Comparison of ENCODE assay signal across 8 cellular contexts in genomic region chr17:81295031-81295677, GRCh38. TPM values are rescaled to one million over a fixed set of nuclear protein-coding genes. Genes with fewer than 3 reads are reported as not detected.
DNase-seq lines count a peak whose midpoint lies in the region; ATAC-seq, FAIRE-seq and TF ChIP-seq lines count a peak whose summit lies in the region.

SLC38A10 (minus strand) TSS chr17:81295307; CDS start chr17:81294921, 386 bp downstream.

- FAIRE-seq in endothelial cell of umbilical vein (lab: Jason Lieb, UNC) = peak; percentile 95

- H3K4me1 ChIP-seq in HUES48 (ENCODE audit: control insufficient read depth, insufficient read depth, low read length) (peaks cover 4% of the 10 kb centered on the region; the same call in 1 of the 2 replicates), endothelial cell of umbilical vein (ENCODE audit: control insufficient read depth, extremely low read depth, insufficient read depth, low read length) (peaks cover 14% of the 10 kb centered on the region), mononuclear cell (ENCODE audit: insufficient read depth, low read length) (peaks cover 52% of the 10 kb centered on the region)

- H3K27ac ChIP-seq in HUES48 (ENCODE audit: low read depth, low read length) = peak within 1 kb of the TSS; percentile 58
- peak within 1 kb of the TSS; percentile 86 for H3K27ac ChIP-seq in endothelial cell of umbilical vein (ENCODE audit: insufficient read depth, low read depth, low read length)

- no peaks in the 10 kb centered on the region for H3K9me1 ChIP-seq in endothelial cell of umbilical vein (replicated peaks; ENCODE audit: control insufficient read depth, extremely low read depth, insufficient read depth, low read length)

- peak within 1 kb of the TSS; percentile 82 for H3K4me2 ChIP-seq in endothelial cell of umbilical vein (ENCODE audit: insufficient read depth, low read length)

- DNase-seq in D341Med (ENCODE audit: low spot score) (peak; percentile 99), OCI-M1 (lab: John Stamatoyannopoulos, UW) (peak; percentile 92), activated T-cell treated with anti-CD3 and anti-CD28 coated beads for 24 hours (ENCODE audit: low read depth) (peak; percentile 87), endothelial cell of umbilical vein (ENCODE audit: low read depth, low spot score) (peak; percentile 79)
- peak; percentile 86 to 91 for DNase-seq in stimulated activated CD8-positive, alpha-beta memory T cell treated with anti-CD3 and anti-CD28 coated beads, Interleukin-2, amount 100 ng/mL, for 48 hours (ENCODE audit: low read depth in 2 of 2)

- intact Hi-C loops in endothelial cell of umbilical vein (cut with micrococcal nuclease) = loop anchor here (1.0 kb wide), 3 partner anchors 9 to 99 kb away; no protein-coding TSS in a partner anchor

- peak; percentile 91 for TF ChIP-seq POLR2A in endothelial cell of umbilical vein (IDR thresholded peaks at IDR 0.05; ENCODE audit: low read depth, low read length)

- H2AFZ ChIP-seq in endothelial cell of umbilical vein (ENCODE audit: low read depth, low read length) = peak within 1 kb of the TSS; percentile 95

- H3K4me3 ChIP-seq in HUES48 (ENCODE audit: low read depth, low read length) (peak within 1 kb of the TSS; percentile 80), endothelial cell of umbilical vein (replicated peaks in 1 of 3; ENCODE audit: insufficient read depth in 1 of 3, low read depth in 1 of 3, low read length in 3 of 3) (peak within 1 kb of the TSS; percentile 57 to 72 (median 63)), mononuclear cell (ENCODE audit: low read length) (peak within 1 kb of the TSS; percentile 80)

- TF ChIP-seq CTCF in endothelial cell of umbilical vein (IDR thresholded peaks at IDR 0.05; ENCODE audit: extremely low read depth in 1 of 2, insufficient read depth in 1 of 2, low read depth in 1 of 2, low read length in 2 of 2) = no peak

- dilution Hi-C loops in endothelial cell of umbilical vein (cut with MboI; ENCODE audit: extremely low pct_ligation_motif_present, low sequenced_read_pairs) = no loop called here

- ATAC-seq in GM21381 (IDR thresholded peaks at IDR 0.05; ENCODE audit: unreplicated experiment) = peak; percentile 79

- no peaks in the 10 kb centered on the region for H4K20me1 ChIP-seq in endothelial cell of umbilical vein (replicated peaks; ENCODE audit: control insufficient read depth, extremely low read depth, insufficient read depth, low read length)

- peak within 1 kb of the TSS; percentile 63 for H3K9ac ChIP-seq in HUES48 (ENCODE audit: low read depth, low read length)
- peak within 1 kb of the TSS; percentile 88 for H3K9ac ChIP-seq in endothelial cell of umbilical vein (replicated peaks; ENCODE audit: extremely low read depth, insufficient read depth, low read length)

- peaks cover 33% of the 10 kb centered on the region for H3K79me2 ChIP-seq in endothelial cell of umbilical vein (ENCODE audit: control insufficient read depth, insufficient read depth, low read length)

- BruUV-seq in endothelial cell of umbilical vein (replicated peaks; lab: Mats Ljungman, UMichigan) = no TSS peak

- POLR2A ChIA-PET in endothelial cell of umbilical vein (lab: Charles Lee) = no interaction called here

- CTCF ChIA-PET in endothelial cell of umbilical vein (lab: Charles Lee) = interaction anchor here (1.0 to 1.8 kb wide), 5 partner anchors 10 to 190 kb away, joined by 3 to 10 read pairs (median 5); partner anchors contain the start of gene BAHCC1

- H3K27me3 ChIP-seq in HUES48 (ENCODE audit: control insufficient read depth, insufficient read depth, low read length) = no peaks in the 10 kb centered on the region
- H3K27me3 ChIP-seq in endothelial cell of umbilical vein (ENCODE audit: control insufficient read depth in 2 of 2, insufficient read depth in 2 of 2, low read length in 2 of 2) = no peaks in the 10 kb centered on the region
- H3K27me3 ChIP-seq in mononuclear cell (ENCODE audit: insufficient read depth, low read length) = no peaks in the 10 kb centered on the region

- H3K9me3 ChIP-seq in HUES48 (ENCODE audit: control insufficient read depth, insufficient read depth, low read length) = no peaks in the 10 kb centered on the region
- H3K9me3 ChIP-seq in endothelial cell of umbilical vein (replicated peaks; ENCODE audit: control insufficient read depth, insufficient read depth, low read length) = no peaks in the 10 kb centered on the region
- H3K9me3 ChIP-seq in mononuclear cell (ENCODE audit: low read depth, low read length) = no peaks in the 10 kb centered on the region

- H3K36me3 ChIP-seq in HUES48 (ENCODE audit: control insufficient read depth, insufficient read depth, low read length) (no peaks in the 10 kb centered on the region), endothelial cell of umbilical vein (ENCODE audit: control insufficient read depth in 2 of 2, extremely low read depth in 1 of 2, insufficient read depth in 2 of 2, low read length in 2 of 2) (no peaks in the 10 kb centered on the region)

TF ChIP-seq in endothelial cell of umbilical vein, 7 proteins besides CTCF, POLR2A, EP300 and RAD21:
- TF ChIP-seq POLR2AphosphoS5 (IDR thresholded peaks at IDR 0.05; ENCODE audit: insufficient read depth, low read depth, low read length) (peak; percentile 91), JUN (IDR thresholded peaks at IDR 0.05; ENCODE audit: borderline replicate concordance, insufficient read depth, insufficient read length, low read depth) (no peak)

RNA-seq across cellular contexts. Expression of gene SLC38A10, which starts in this region (rescaled TPM):
- total RNA-seq in endothelial cell of umbilical vein = 109 and 113 TPM in 2 replicates
- 72.7 and 100 TPM in 2 replicates for polyA plus RNA-seq in endothelial cell of umbilical vein
- polyA plus RNA-seq in endothelial cell of umbilical vein (2011; cell fraction: cytosol; rRNA removed) = 50.5 and 59.4 TPM in 2 replicates
- 74.5 and 86.9 TPM in 2 replicates for polyA plus RNA-seq in endothelial cell of umbilical vein (2011; cell fraction: nucleus; rRNA removed)
- polyA plus RNA-seq in endothelial cell of umbilical vein (2012) = 50.5 and 59.2 TPM in 2 replicates
- polyA minus RNA-seq in endothelial cell of umbilical vein = 78.2 and 115 TPM in 2 replicates
- 58.9 TPM for polyA minus RNA-seq in endothelial cell of umbilical vein (2011; cell fraction: cytosol; rRNA and poly(A)+ RNA removed)
- polyA minus RNA-seq in endothelial cell of umbilical vein (2011; cell fraction: nucleus; rRNA and poly(A)+ RNA removed) = 42.9 and 57.6 TPM in 2 replicates
- 30.9 TPM for total RNA-seq in mononuclear cell

Comparison
In these comparisons a context has a peak if more than half of its experiments do, and no peak if none do; other contexts are left out.
1. Peak in every context shown above with its lines: DNase-seq, ATAC-seq, H3K4me3 ChIP-seq and H3K27ac ChIP-seq.